2 cellular contexts compared by ENCODE assay signal in the genomic region with DNA sequence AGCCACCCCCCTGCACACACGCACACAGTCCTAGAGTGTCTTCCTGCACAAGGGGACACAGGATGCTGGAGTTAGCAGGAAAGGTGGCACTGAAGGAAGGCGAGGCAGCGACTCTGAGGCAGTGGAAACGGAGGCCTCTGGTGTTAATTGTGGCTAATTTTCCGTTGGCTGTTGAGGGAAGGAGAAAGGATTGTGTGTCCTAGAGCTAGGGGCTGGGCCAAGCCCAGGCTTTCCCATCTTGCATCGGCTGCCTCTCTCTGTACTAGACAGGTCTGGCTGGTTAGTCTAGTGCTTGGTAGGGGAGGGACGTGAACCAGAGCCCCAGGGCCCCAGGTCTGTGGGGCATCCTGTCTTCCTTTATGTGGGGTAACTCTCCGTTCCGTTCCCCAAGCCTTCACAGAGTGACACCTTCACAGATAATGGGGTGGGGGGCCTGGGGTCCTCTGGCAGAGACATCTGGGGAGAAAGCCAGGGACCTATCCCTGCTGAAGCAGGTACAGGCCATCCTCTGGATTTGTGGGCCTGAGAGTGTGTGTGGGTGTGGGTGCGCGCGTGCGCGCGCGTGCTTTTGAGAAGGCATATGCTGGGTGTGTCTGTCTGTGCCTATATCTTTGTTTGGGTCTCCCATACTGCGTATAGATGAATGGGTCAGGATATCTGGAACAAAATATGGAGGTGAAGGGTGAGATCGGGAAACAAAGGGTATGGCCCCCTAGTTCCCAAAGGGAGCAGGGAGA.
TF ChIP-seq lines count a peak whose summit lies in the region.

CHD3 (plus strand) TSS at position 606 of the 737 bp plus-strand sequence. CDS start 212 bp downstream, outside the sequence.

TF ChIP-seq in HCT116, 20 proteins besides CTCF, POLR2A, EP300 and RAD21 (continued from another document):
- no peak for TF ChIP-seq CEBPB (IDR thresholded peaks at IDR 0.05; ENCODE audit: low read depth)
- no peak for TF ChIP-seq POLR2AphosphoS5 (IDR thresholded peaks at IDR 0.05; ENCODE audit: low read depth, low read length)
- no peak; the same call in 1 of the 2 replicates for TF ChIP-seq SP1 (IDR thresholded peaks at IDR 0.05; ENCODE audit: low read depth)
- TF ChIP-seq SRF (IDR thresholded peaks at IDR 0.05; ENCODE audit: low read depth) = no peak
- no peak for TF ChIP-seq ZBTB33 (IDR thresholded peaks at IDR 0.05; ENCODE audit: extremely low read depth, insufficient replicate concordance, low read length)
- TF ChIP-seq SIN3A (IDR thresholded peaks at IDR 0.05; ENCODE audit: low read depth) = no peak; the same call in 1 of the 2 replicates
- TF ChIP-seq ZNF274 (IDR thresholded peaks at IDR 0.05; ENCODE audit: low read depth, low read length) = no peak

TF ChIP-seq in K562, 482 proteins besides CTCF, POLR2A, EP300 and RAD21 (continued from another document):
- TF ChIP-seq POLR2H (tag; IDR thresholded peaks at IDR 0.05; ENCODE audit: low read depth) = no peak
- no peak for TF ChIP-seq ZKSCAN8 (CRISPR knock-in tag; IDR thresholded peaks at IDR 0.05)
- no peak for TF ChIP-seq ZNF77 (CRISPR knock-in tag; IDR thresholded peaks at IDR 0.05)
- TF ChIP-seq EGR1 (conservative IDR thresholded peaks at IDR 0.05) = peak; percentile 43
- TF ChIP-seq, protein P1, sequence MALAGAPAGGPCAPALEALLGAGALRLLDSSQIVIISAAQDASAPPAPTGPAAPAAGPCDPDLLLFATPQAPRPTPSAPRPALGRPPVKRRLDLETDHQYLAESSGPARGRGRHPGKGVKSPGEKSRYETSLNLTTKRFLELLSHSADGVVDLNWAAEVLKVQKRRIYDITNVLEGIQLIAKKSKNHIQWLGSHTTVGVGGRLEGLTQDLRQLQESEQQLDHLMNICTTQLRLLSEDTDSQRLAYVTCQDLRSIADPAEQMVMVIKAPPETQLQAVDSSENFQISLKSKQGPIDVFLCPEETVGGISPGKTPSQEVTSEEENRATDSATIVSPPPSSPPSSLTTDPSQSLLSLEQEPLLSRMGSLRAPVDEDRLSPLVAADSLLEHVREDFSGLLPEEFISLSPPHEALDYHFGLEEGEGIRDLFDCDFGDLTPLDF (CRISPR knock-in tag; IDR thresholded peaks at IDR 0.05) = no peak
- no peak for TF ChIP-seq PCBP2 (IDR thresholded peaks at IDR 0.05; ENCODE audit: low read depth, low read length, poor library complexity, severe bottlenecking)
- TF ChIP-seq SMARCB1 (IDR thresholded peaks at IDR 0.05; ENCODE audit: insufficient read length, low read depth) = no peak
- TF ChIP-seq CBFB (CRISPR knock-in tag; IDR thresholded peaks at IDR 0.05) = peak; percentile 8; the same call in 1 of the 2 replicates
- no peak for TF ChIP-seq U2AF2 (optimal IDR thresholded peaks at IDR 0.05; ENCODE audit: low read depth, low read length)
- no peak for TF ChIP-seq BDP1 (IDR thresholded peaks at IDR 0.05; ENCODE audit: insufficient read depth, insufficient read length)
- TF ChIP-seq, protein P2, sequence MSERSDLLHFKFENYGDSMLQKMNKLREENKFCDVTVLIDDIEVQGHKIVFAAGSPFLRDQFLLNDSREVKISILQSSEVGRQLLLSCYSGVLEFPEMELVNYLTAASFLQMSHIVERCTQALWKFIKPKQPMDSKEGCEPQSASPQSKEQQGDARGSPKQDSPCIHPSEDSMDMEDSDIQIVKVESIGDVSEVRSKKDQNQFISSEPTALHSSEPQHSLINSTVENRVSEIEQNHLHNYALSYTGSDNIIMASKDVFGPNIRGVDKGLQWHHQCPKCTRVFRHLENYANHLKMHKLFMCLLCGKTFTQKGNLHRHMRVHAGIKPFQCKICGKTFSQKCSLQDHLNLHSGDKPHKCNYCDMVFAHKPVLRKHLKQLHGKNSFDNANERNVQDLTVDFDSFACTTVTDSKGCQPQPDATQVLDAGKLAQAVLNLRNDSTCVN (CRISPR knock-in tag; IDR thresholded peaks at IDR 0.05) = no peak
- TF ChIP-seq ZBTB17 (CRISPR knock-in tag; IDR thresholded peaks at IDR 0.05) = 0 out of 2 replicates have a peak, but pooled peaks have one; percentile 4
- TF ChIP-seq NR2C2 (CRISPR knock-in tag; IDR thresholded peaks at IDR 0.05) = no peak
- TF ChIP-seq NR2C2 (tag; IDR thresholded peaks at IDR 0.05) = no peak
- no peak for TF ChIP-seq RFX1 (IDR thresholded peaks at IDR 0.05)
